Comparison of ENCODE assay signal across 10 cellular contexts in the genomic region with DNA sequence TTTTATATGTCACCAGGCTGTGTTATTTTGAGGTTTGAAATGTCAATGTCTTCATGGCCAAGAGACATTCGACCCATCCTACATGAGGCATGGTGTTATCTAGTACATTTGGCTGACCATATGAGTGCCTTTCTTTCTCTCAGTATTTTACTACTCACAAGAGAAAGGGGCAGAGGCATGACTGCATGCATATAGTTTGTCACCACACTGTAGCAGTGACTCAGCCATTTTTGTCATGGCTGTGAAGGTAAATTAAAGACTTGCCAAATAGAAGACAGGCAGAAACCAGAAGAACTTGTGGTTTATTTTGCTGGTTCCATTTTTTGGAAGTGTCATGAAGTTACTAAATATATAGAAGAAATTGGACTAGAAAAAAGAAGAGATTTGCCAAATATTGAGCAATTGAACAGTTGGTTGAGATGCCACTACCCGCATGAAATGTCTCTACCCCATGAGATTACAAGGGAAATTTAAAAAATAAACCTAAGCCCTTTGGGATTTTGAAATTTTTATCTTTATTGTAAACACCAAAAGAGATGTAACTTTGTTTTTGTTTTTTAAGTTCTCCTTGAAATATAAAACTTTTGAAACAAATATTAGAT.
DNase-seq lines count a peak whose midpoint lies in the region; ATAC-seq, FAIRE-seq and TF ChIP-seq lines count a peak whose summit lies in the region.
"Had no signal": no experiment of that assay in that cellular context is flagged by ENCODE, and none has a peak within 500 bp of the region (broad histone marks: within the 10 kb centered on the region; RNA-seq: fewer than 3 reads in every experiment).

No MANE protein-coding gene starts in this region.

- H3K4me3 ChIP-seq in astrocyte (ENCODE audit: insufficient read depth, low read depth, low read length) (no peak overlapping the region), mesenchymal stem cell (ENCODE audit: insufficient read depth in 1 of 2, low read depth in 1 of 2, low read length in 2 of 2) (no peak overlapping the region), tibial nerve (no peak overlapping the region)

- no peak overlapping the region for H3K4me3 Mint-ChIP-seq in astrocyte (ENCODE audit: unreplicated experiment)

- H3K4me1 Mint-ChIP-seq in astrocyte (ENCODE audit: low read depth, unreplicated experiment) = peaks cover 2% of the 10 kb centered on the region

- no peak overlapping the region for H2BK12ac ChIP-seq in mesenchymal stem cell (ENCODE audit: low read length in 2 of 2)

- H3K9ac ChIP-seq in astrocyte (ENCODE audit: low read length) = no peak overlapping the region
- no peak overlapping the region for H3K9ac ChIP-seq in mesenchymal stem cell (ENCODE audit: low read length)

- no peak for TF ChIP-seq CTCF in astrocyte (IDR thresholded peaks at IDR 0.05; ENCODE audit: insufficient read depth, low read depth, low read length)
- TF ChIP-seq CTCF in tibial nerve (IDR thresholded peaks at IDR 0.05) = no peak

- no peak overlapping the region for H3K18ac ChIP-seq in mesenchymal stem cell (ENCODE audit: low read depth in 1 of 2, low read length in 2 of 2)

- in situ Hi-C loops in Caki2 (cut with HindIII; ENCODE audit: low pct_unique_long_range_greater_than_20kb, low sequenced_read_pairs) = no loop called here

- no peak overlapping the region for H3K4me2 ChIP-seq in astrocyte (ENCODE audit: low read length)
- H3K4me2 ChIP-seq in mesenchymal stem cell (ENCODE audit: low read length, poor library complexity, severe bottlenecking) = no peak overlapping the region

- no peak overlapping the region for H3K14ac ChIP-seq in mesenchymal stem cell (ENCODE audit: low read length in 2 of 2)

- H2BK5ac ChIP-seq in mesenchymal stem cell (ENCODE audit: low read depth, low read length, poor library complexity, severe bottlenecking) = no peak overlapping the region

- H3K9me3 ChIP-seq in astrocyte (ENCODE audit: insufficient read depth, low read depth, low read length) (no peaks in the 10 kb centered on the region), mesenchymal stem cell (ENCODE audit: control insufficient read depth, low read length) (no peaks in the 10 kb centered on the region), tibial nerve (no peaks in the 10 kb centered on the region)

- no peak overlapping the region for H3K23ac ChIP-seq in mesenchymal stem cell (ENCODE audit: low read length in 2 of 2)

- peak overlapping the region; percentile 66 for H3K27ac Mint-ChIP-seq in astrocyte (ENCODE audit: unreplicated experiment)

- peaks cover 6% of the 10 kb centered on the region for H3K79me1 ChIP-seq in mesenchymal stem cell (replicated peaks; ENCODE audit: low read length, poor library complexity, severe bottlenecking)

- peak overlapping the region; percentile 64 for H4K8ac ChIP-seq in mesenchymal stem cell (ENCODE audit: low read length)

- H3K27ac ChIP-seq in astrocyte (ENCODE audit: low read depth, low read length) (no peak overlapping the region), mesenchymal stem cell (ENCODE audit: low read length, poor library complexity, severe bottlenecking) (no peak overlapping the region), tibial nerve (no peak overlapping the region)

- no peak overlapping the region for H2BK15ac ChIP-seq in mesenchymal stem cell (ENCODE audit: low read depth, poor library complexity, severe bottlenecking)

- no peak overlapping the region for H2BK120ac ChIP-seq in mesenchymal stem cell (ENCODE audit: low read depth, low read length)

- H4K20me1 ChIP-seq in astrocyte (ENCODE audit: insufficient read depth, low read length) = peaks cover 12% of the 10 kb centered on the region

- H3K4me1 ChIP-seq in astrocyte (ENCODE audit: insufficient read depth, low read length) (peaks cover 1% of the 10 kb centered on the region), mesenchymal stem cell (ENCODE audit: control insufficient read depth, insufficient read depth, low read depth, low read length) (peaks cover 1% of the 10 kb centered on the region), tibial nerve (peaks cover 0 to 42% (median 11%) of the 10 kb centered on the region in 4 donors)

- TF ChIP-seq EP300 in tibial nerve (IDR thresholded peaks at IDR 0.05) = no peak

- no peaks in the 10 kb centered on the region for H3K27me3 Mint-ChIP-seq in astrocyte (ENCODE audit: low read depth, unreplicated experiment)

- no peak for TF ChIP-seq POLR2A in tibial nerve (IDR thresholded peaks at IDR 0.05)

- no CpG with 5 or more reads among the region's 2 CpGs for WGBS in mesenchymal stem cell
- 69 to 74% methylated on average over 2 of the region's 2 CpGs for WGBS in tibial nerve, 2 donors

- no peaks in the 10 kb centered on the region for H3K9me3 Mint-ChIP-seq in astrocyte (ENCODE audit: unreplicated experiment)

- H3K36me3 Mint-ChIP-seq in astrocyte (ENCODE audit: low read depth, unreplicated experiment) = peaks cover 2% of the 10 kb centered on the region

- H2AFZ ChIP-seq in astrocyte (ENCODE audit: low read depth, low read length) (no peak overlapping the region), mesenchymal stem cell (ENCODE audit: low read depth, low read length) (no peak overlapping the region)

- DNase-seq in Caki2 (ENCODE audit: low read depth) = peak; percentile 40
- peak; percentile 56 for DNase-seq in LHCN-M2 (ENCODE audit: low read depth)
- DNase-seq in astrocyte (ENCODE audit: low read depth) = peak; percentile 23
- peak; percentile 42 for DNase-seq in mesenchymal stem cell
- no peak for DNase-seq in stimulated activated CD4-positive, alpha-beta T cell treated with anti-CD3 and anti-CD28 coated beads, Interleukin-2, amount 100 ng/mL, for 24 hours
- no peak for DNase-seq in T1000 (lab: John Stamatoyannopoulos, UW)
- DNase-seq in tibial nerve (ENCODE audit: low spot score in 2 of 2) = no peak
- DNase-seq: NCI-H774 had no signal

- peaks cover 42% of the 10 kb centered on the region for H3K79me2 ChIP-seq in astrocyte (ENCODE audit: insufficient read depth, low read length)

- H3K4ac ChIP-seq in mesenchymal stem cell (ENCODE audit: low read depth in 1 of 2, low read length in 2 of 2) = no peak overlapping the region

- FAIRE-seq in astrocyte (lab: Jason Lieb, UNC) = no peak
- FAIRE-seq: TTC549 had no signal

- peaks cover 35% of the 10 kb centered on the region for H3K36me3 ChIP-seq in astrocyte (ENCODE audit: insufficient read depth, low read length)
- peaks cover 9 to 75% of the 10 kb centered on the region in 2 experiments for H3K36me3 ChIP-seq in mesenchymal stem cell (ENCODE audit: control insufficient read depth in 1 of 2, insufficient read depth in 2 of 2, low read depth in 1 of 2, low read length in 2 of 2)
- peaks cover 0 to 55% (median 5%) of the 10 kb centered on the region in 3 donors for H3K36me3 ChIP-seq in tibial nerve

- H3K27me3 ChIP-seq in astrocyte (ENCODE audit: insufficient read depth, low read length) (no peaks in the 10 kb centered on the region), mesenchymal stem cell (ENCODE audit: control insufficient read depth in 1 of 2, insufficient read depth in 1 of 2, low read length in 2 of 2) (no peaks in the 10 kb centered on the region), tibial nerve (no peaks in the 10 kb centered on the region)

- no peak overlapping the region for H4K91ac ChIP-seq in mesenchymal stem cell (ENCODE audit: low read length)

- ATAC-seq in GM21619 (IDR thresholded peaks at IDR 0.05; ENCODE audit: unreplicated experiment) = no peak

- H2AK5ac ChIP-seq in mesenchymal stem cell (ENCODE audit: low read length, severe bottlenecking) = no peak overlapping the region

Comparison
In these comparisons a context has a peak if more than half of its experiments do, and no peak if none do; other contexts are left out.
1. DNase-seq: peak in Caki2 (single experiment), LHCN-M2 (single experiment), astrocyte (single experiment) and mesenchymal stem cell (single experiment); none in stimulated activated CD4-positive, alpha-beta T cell treated with anti-CD3 and anti-CD28 coated beads, Interleukin-2, amount 100 ng/mL, for 24 hours (0 of 2), T1000 (single experiment) and tibial nerve (0 of 2).